11 cellular contexts compared by ENCODE assay signal in genomic region chr1:64514197-64514765, GRCh38. TPM values are rescaled to one million over a fixed set of nuclear protein-coding genes. Genes with fewer than 3 reads are reported as not detected.
DNase-seq lines count a peak whose midpoint lies in the region; ATAC-seq and TF ChIP-seq lines count a peak whose summit lies in the region.
"Had no signal": no experiment of that assay in that cellular context is flagged by ENCODE, and none has a peak within 500 bp of the region (broad histone marks: within the 10 kb centered on the region; RNA-seq: fewer than 3 reads in every experiment).

No MANE protein-coding gene starts in this region.

- no peak for ATAC-seq in activated T-cell treated with anti-CD3 and anti-CD28 coated beads, Interleukin-2, amount 50 U/mL, for 4 hours
- no peak for ATAC-seq in HG03354 (IDR thresholded peaks at IDR 0.05; ENCODE audit: poor library complexity, severe bottlenecking, unreplicated experiment)

- H3K27me3 ChIP-seq in esophagus (ENCODE audit: control insufficient read depth in 1 of 2, insufficient read depth in 2 of 2, low read length in 2 of 2) = no peaks in the 10 kb centered on the region
- H3K27me3 ChIP-seq: tibial nerve had no signal

- H3K4me3 ChIP-seq in AG04449 (ENCODE audit: low read depth, low read length) = no peak overlapping the region
- H3K4me3 ChIP-seq in esophagus (ENCODE audit: low read depth in 1 of 2, low read length in 2 of 2) = no peak overlapping the region
- H3K4me3 ChIP-seq: tibial nerve had no signal

- peak overlapping the region; percentile 4 to 22 for H3K27ac ChIP-seq in esophagus (ENCODE audit: low read depth in 2 of 2, low read length in 1 of 2)

- DNase-seq in AG04449 (ENCODE audit: low read depth, low spot score) (peak; percentile 71), NCI-H2171 treated with DMSO at 0.1 percent for 48 hours (lab: John Stamatoyannopoulos, UW) (peak; percentile 86), non-pigmented ciliary epithelial cell (ENCODE audit: low read depth) (peak; percentile 79), globus pallidus (ENCODE audit: low spot score) (no peak), midbrain (lab: John Stamatoyannopoulos, UW) (no peak)
- no peak for DNase-seq in activated T-cell treated with anti-CD3 and anti-CD28 coated beads, Interleukin-2, amount 50 U/mL, for 4 hours
- DNase-seq: CD4-positive, CD25-positive, alpha-beta regulatory T cell; naive B cell had no signal

- H3K36me3 Mint-ChIP-seq in activated T-cell treated with anti-CD3 and anti-CD28 coated beads, Interleukin-2, amount 50 U/mL, for 4 hours (ENCODE audit: insufficient read depth) = no peaks in the 10 kb centered on the region
- H3K36me3 Mint-ChIP-seq: CD4-positive, CD25-positive, alpha-beta regulatory T cell; naive B cell had no signal

- H3K9me3 Mint-ChIP-seq in activated T-cell treated with anti-CD3 and anti-CD28 coated beads, Interleukin-2, amount 50 U/mL, for 4 hours = no peaks in the 10 kb centered on the region
- H3K9me3 Mint-ChIP-seq: naive B cell had no signal

- WGBS in esophagus, 2 donors = 6 to 10% methylated on average over 1 of the region's 1 CpG

- no peak for TF ChIP-seq CTCF in AG04449 (IDR thresholded peaks at IDR 0.05; ENCODE audit: insufficient read depth, low read length, missing control alignments)

- H3K4me1 ChIP-seq in esophagus (ENCODE audit: control insufficient read depth in 2 of 2, insufficient read depth in 2 of 2, low read length in 1 of 2) = peaks cover 0 to 2% of the 10 kb centered on the region in 2 donors

- CTCF ChIA-PET in AG04449 (lab: Yijun Ruan, JAX) = interaction anchor here (1.2 to 1.3 kb wide), 2 partner anchors 10 to 161 kb away, joined by 5 to 6 read pairs; no protein-coding TSS in a partner anchor

- POLR2A ChIA-PET in AG04449 (lab: Yijun Ruan, JAX) = interaction anchor here (0.6 to 1.1 kb wide), 3 partner anchors 16 to 37 kb away, joined by 3 to 4 read pairs (median 4); no protein-coding TSS in a partner anchor

- peaks cover 3% of the 10 kb centered on the region for H3K4me1 Mint-ChIP-seq in activated T-cell treated with anti-CD3 and anti-CD28 coated beads, Interleukin-2, amount 50 U/mL, for 4 hours (ENCODE audit: low read depth)

- H3K36me3 ChIP-seq in esophagus (ENCODE audit: control insufficient read depth in 2 of 2, insufficient read depth in 2 of 2, low read length in 1 of 2) = no peaks in the 10 kb centered on the region
- H3K36me3 ChIP-seq: tibial nerve had no signal

- no peaks in the 10 kb centered on the region for H3K9me3 ChIP-seq in esophagus (ENCODE audit: control insufficient read depth in 2 of 2, insufficient read depth in 1 of 2, low read depth in 1 of 2, low read length in 1 of 2)
- H3K9me3 ChIP-seq: tibial nerve had no signal

- no peak overlapping the region for H3K4me3 Mint-ChIP-seq in activated T-cell treated with anti-CD3 and anti-CD28 coated beads, Interleukin-2, amount 50 U/mL, for 4 hours
- H3K4me3 Mint-ChIP-seq: CD4-positive, CD25-positive, alpha-beta regulatory T cell; naive B cell had no signal

- H3K27me3 Mint-ChIP-seq in activated T-cell treated with anti-CD3 and anti-CD28 coated beads, Interleukin-2, amount 50 U/mL, for 4 hours (ENCODE audit: low read depth) = no peaks in the 10 kb centered on the region
- H3K27me3 Mint-ChIP-seq: naive B cell had no signal

RNA-seq across cellular contexts. Expression of gene CACHD1, which starts 44.4 kb away (rescaled TPM):
- 1 to 10 TPM; 1.6 to 2.9 TPM for polyA plus RNA-seq in esophagus
- total RNA-seq in activated T-cell treated with anti-CD3 and anti-CD28 coated beads, Interleukin-2, amount 50 U/mL, for 4 hours = 1 to 10 TPM in 2 of 3 donors, under 1 TPM in 1; 0.84 to 2.3 (median 2.0) TPM

Comparison
In these comparisons a context has a peak if more than half of its experiments do, and no peak if none do; other contexts are left out.
1. DNase-seq: peak in AG04449 (single experiment), NCI-H2171 treated with DMSO at 0.1 percent for 48 hours (single experiment) and non-pigmented ciliary epithelial cell (single experiment); none in globus pallidus (single experiment), activated T-cell treated with anti-CD3 and anti-CD28 coated beads, Interleukin-2, amount 50 U/mL, for 4 hours (single experiment) and midbrain (single experiment).